8 cellular contexts compared by ENCODE assay signal in the genomic region with DNA sequence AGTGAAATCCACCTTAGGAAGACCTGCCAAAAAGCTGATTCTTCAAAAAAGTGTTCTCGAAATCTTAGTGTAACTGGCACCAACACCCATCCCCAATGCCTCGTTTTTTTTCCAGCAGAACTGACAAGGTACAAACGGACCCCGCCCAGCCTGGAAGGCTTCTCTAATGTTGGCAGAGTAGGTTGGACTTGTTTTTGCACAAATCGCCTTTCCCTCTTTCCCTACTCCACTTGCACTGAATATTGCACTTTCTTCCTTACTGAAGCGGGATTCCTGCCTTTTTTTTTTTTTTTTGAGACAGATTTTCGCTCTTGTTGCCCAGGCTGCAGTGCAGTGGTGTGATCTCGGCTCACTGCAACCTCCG. TPM values are rescaled to one million over a fixed set of nuclear protein-coding genes. Genes with fewer than 3 reads are reported as not detected.
DNase-seq lines count a peak whose midpoint lies in the region; ATAC-seq, FAIRE-seq and TF ChIP-seq lines count a peak whose summit lies in the region.

No MANE protein-coding gene starts in this region.

- TF ChIP-seq POLR2A in A549 (IDR thresholded peaks at IDR 0.05; ENCODE audit: low read length): no peak

- TF ChIP-seq RAD21 in A549 (conservative IDR thresholded peaks at IDR 0.05 in 1 of 2, IDR thresholded peaks at IDR 0.05 in 1 of 2): no peak

- peak; percentile 19 to 22 for DNase-seq in A549 (ENCODE audit: low read depth in 1 of 2, low spot score in 1 of 2)
- DNase-seq in GM12864 (ENCODE audit: low read depth): no peak
- peak; percentile 18 for DNase-seq in NCI-H2227 treated with DMSO at 0.1 percent for 48 hours (lab: John Stamatoyannopoulos, UW)
- DNase-seq in cerebellum (ENCODE audit: low spot score): peak; percentile 10
- no peak for DNase-seq in left lung
- peak in 10 of 49 donors; percentile 0 to 35 (median 2) for DNase-seq in substantia nigra (lab: John Stamatoyannopoulos, UW)
- DNase-seq in NCI-H128 (lab: John Stamatoyannopoulos, UW; ENCODE audit: unreplicated experiment): no peak

- WGBS in A549 (ENCODE audit: missing lambda C conversion rate): 1% methylated on average over 9 of the region's 9 CpGs

- intact Hi-C loops in left lung (cut with DNase I): no loop called here

- H3K27ac ChIP-seq in A549: peak overlapping the region; percentile 88 to 93
- peak overlapping the region; percentile 94 to 95 for H3K27ac ChIP-seq in left lung
- peak overlapping the region; percentile 59 for H3K27ac ChIP-seq in substantia nigra (ENCODE audit: low read depth, low read length, poor library complexity, severe bottlenecking)

- POLR2A ChIA-PET in A549 (lab: Yijun Ruan, JAX): interaction anchor here (0.6 to 2.8 kb wide), 21 partner anchors 8 to 598 kb away, joined by 3 to 50 read pairs (median 4); a partner anchor contains a TSS

- H3K4me2 ChIP-seq in A549: peak overlapping the region; percentile 89

- no peak for TF ChIP-seq CTCF in A549 (IDR thresholded peaks at IDR 0.05)
- no peak for TF ChIP-seq CTCF in GM12864 (IDR thresholded peaks at IDR 0.05; ENCODE audit: low read depth, low read length, missing control alignments)
- no peak for TF ChIP-seq CTCF in left lung (IDR thresholded peaks at IDR 0.05)

- CTCF ChIA-PET in A549 (lab: Yijun Ruan, JAX): interaction anchor here (1.8 kb wide), 1 partner anchor 28 kb away, joined by 4 read pairs; no protein-coding TSS in a partner anchor

- no peaks in the 10 kb centered on the region for H3K27me3 ChIP-seq in left lung

- TF ChIP-seq EP300 in A549 (IDR thresholded peaks at IDR 0.05): no peak

- H3K4me1 ChIP-seq in A549: peaks cover 25% of the 10 kb centered on the region
- H3K4me1 ChIP-seq in left lung: peaks cover 7 to 42% of the 10 kb centered on the region in 2 donors

- H3K4me3 ChIP-seq in A549 (peak overlapping the region; percentile 79), GM12864 (ENCODE audit: low read depth, low read length) (peak overlapping the region; percentile 95), left lung (peak overlapping the region; percentile 68 to 83)

- peaks cover 0 to 7% of the 10 kb centered on the region in 2 donors for H3K36me3 ChIP-seq in left lung

- H3K9me3 ChIP-seq in A549 (no peaks in the 10 kb centered on the region), left lung (no peaks in the 10 kb centered on the region)

- peak; percentile 20 to 49; a peak in 3 of 6 replicates for ATAC-seq in A549
- ATAC-seq in left lung: peak; percentile 26
- no peak for ATAC-seq in GM19397 (IDR thresholded peaks at IDR 0.05; ENCODE audit: unreplicated experiment)

- no peak for FAIRE-seq in A549 (lab: Jason Lieb, UNC)

TF ChIP-seq in A549, 52 proteins besides CTCF, POLR2A, EP300 and RAD21:
- TF ChIP-seq HDAC2 (IDR thresholded peaks at IDR 0.05) (no peak), MAFK (IDR thresholded peaks at IDR 0.05; ENCODE audit: partially characterized antibody) (no peak)
- TF ChIP-seq, protein P1, sequence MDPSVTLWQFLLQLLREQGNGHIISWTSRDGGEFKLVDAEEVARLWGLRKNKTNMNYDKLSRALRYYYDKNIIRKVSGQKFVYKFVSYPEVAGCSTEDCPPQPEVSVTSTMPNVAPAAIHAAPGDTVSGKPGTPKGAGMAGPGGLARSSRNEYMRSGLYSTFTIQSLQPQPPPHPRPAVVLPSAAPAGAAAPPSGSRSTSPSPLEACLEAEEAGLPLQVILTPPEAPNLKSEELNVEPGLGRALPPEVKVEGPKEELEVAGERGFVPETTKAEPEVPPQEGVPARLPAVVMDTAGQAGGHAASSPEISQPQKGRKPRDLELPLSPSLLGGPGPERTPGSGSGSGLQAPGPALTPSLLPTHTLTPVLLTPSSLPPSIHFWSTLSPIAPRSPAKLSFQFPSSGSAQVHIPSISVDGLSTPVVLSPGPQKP (IDR thresholded peaks at IDR 0.05; ENCODE audit: low read depth, low read length): no peak

RNA-seq across cellular contexts. Expression of a gene that starts 0.5 kb away (rescaled TPM):
- 127 and 135 TPM in 2 replicates for polyA plus RNA-seq in A549 (2011; rRNA removed)
- polyA plus RNA-seq in A549 (2012; cell fraction: cytosol; rRNA removed): 67.5 and 82.0 TPM in 2 replicates
- 66.7 and 72.4 TPM in 2 replicates for polyA plus RNA-seq in A549 (2012; cell fraction: nucleus; rRNA removed)
- polyA plus RNA-seq in A549 (2017; fragmentation: RNase III; extraction: RNeasy Plus Mini Kit Qiagen cat#74134 plus additional on column Dnase treatment): 89.8 to 97.0 TPM (median 90.1 TPM) in 3 replicates
- 46.1 and 56.5 TPM in 2 replicates for polyA minus RNA-seq in A549 (2011; rRNA and poly(A)+ RNA removed)
- 36.6 TPM for total RNA-seq in cerebellum
- 100 to 1,000 TPM; 107 to 113 TPM for total RNA-seq in left lung

RNA-seq across cellular contexts. Expression of a gene that starts 29.0 kb away (rescaled TPM):
- polyA plus RNA-seq in A549 (2011; rRNA removed): 19.2 and 19.4 TPM in 2 replicates
- 3.6 and 4.0 TPM in 2 replicates for polyA plus RNA-seq in A549 (2012; cell fraction: cytosol; rRNA removed)
- 4.0 and 5.9 TPM in 2 replicates for polyA plus RNA-seq in A549 (2012; cell fraction: nucleus; rRNA removed)
- 10.2 to 11.4 TPM (median 11.4 TPM) in 3 replicates for polyA plus RNA-seq in A549 (2017; fragmentation: RNase III; extraction: RNeasy Plus Mini Kit Qiagen cat#74134 plus additional on column Dnase treatment)
- 11.9 and 16.4 TPM in 2 replicates for polyA minus RNA-seq in A549 (2011; rRNA and poly(A)+ RNA removed)
- total RNA-seq in cerebellum: 21.1 TPM
- 10 to 100 TPM; 15.3 to 21.7 TPM for total RNA-seq in left lung

RNA-seq across cellular contexts. Expression of a gene that starts 34.4 kb away (rescaled TPM):
- polyA plus RNA-seq in A549 (2011; rRNA removed) (21.9 and 38.9 TPM in 2 replicates), A549 (2017; fragmentation: RNase III; extraction: RNeasy Plus Mini Kit Qiagen cat#74134 plus additional on column Dnase treatment) (13.9 to 16.9 TPM (median 15.7 TPM) in 3 replicates)
- 6.5 and 9.8 TPM in 2 replicates for polyA plus RNA-seq in A549 (2012; cell fraction: cytosol; rRNA removed)
- polyA plus RNA-seq in A549 (2012; cell fraction: nucleus; rRNA removed): 9.9 and 12.8 TPM in 2 replicates
- 46.6 and 49.5 TPM in 2 replicates for polyA minus RNA-seq in A549 (2011; rRNA and poly(A)+ RNA removed)
- total RNA-seq in cerebellum (32.7 TPM), left lung (10 to 100 TPM; 56.6 to 65.0 TPM)

Comparison
In these comparisons a context has a peak if more than half of its experiments do, and no peak if none do; other contexts are left out.
1. DNase-seq: peak in A549 (2 of 2), NCI-H2227 treated with DMSO at 0.1 percent for 48 hours (single experiment) and cerebellum (single experiment); none in GM12864 (single experiment), left lung (0 of 2) and NCI-H128 (single experiment).
2. Peak in every context shown above with its lines, with median percentiles within 50 percentile points of each other: H3K27ac ChIP-seq and H3K4me3 ChIP-seq.